Comparison of ENCODE assay signal across 8 cellular contexts in the genomic region with DNA sequence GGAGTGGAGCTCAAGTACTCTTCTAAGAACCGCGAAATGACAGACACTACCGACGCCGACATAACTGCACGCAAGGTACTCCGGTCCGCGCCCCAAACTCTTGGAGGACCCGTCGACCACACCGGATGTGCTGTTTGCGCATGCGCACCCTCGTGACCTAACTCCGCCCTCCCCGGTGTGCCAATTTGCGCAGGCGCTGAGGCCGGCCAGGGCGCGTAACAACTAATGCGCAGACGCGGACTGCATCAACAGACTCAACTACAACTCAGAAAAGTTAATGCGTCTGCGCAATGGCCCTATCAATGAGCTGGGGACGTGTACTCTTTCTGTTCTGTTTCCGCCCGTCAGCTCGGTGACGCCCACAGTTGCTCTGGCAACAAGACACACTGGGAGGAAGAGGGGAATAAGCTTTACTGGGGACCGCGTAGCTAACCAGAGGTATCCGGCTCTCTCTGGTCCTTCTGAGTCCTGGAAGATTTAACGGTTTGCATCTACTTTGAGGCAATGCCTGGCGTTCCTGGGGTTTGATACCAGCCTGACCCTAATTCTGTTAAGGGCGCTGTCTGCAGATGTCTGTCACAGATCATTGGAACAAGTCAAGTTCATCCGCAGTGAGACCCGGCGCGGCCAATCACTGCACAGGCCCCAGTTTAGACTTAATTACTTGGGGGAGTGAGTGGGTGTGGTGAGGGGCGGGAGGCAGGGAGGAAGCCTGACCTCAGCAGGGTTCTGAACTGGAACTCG. TPM values are rescaled to one million over a fixed set of nuclear protein-coding genes. Genes with fewer than 3 reads are reported as not detected.
DNase-seq lines count a peak whose midpoint lies in the region; ATAC-seq and TF ChIP-seq lines count a peak whose summit lies in the region.

A gene (minus strand): TSS at position 129 of the 744 bp plus-strand sequence. CDS start 67 bp downstream, at position 62.

- peak; percentile 99 for DNase-seq in NCI-H1694 treated with DMSO at 0.1 percent for 48 hours (lab: John Stamatoyannopoulos, UW)
- peak; percentile 98 to 99 (median 99) for DNase-seq in T-helper 17 cell
- DNase-seq in amygdala (lab: John Stamatoyannopoulos, UW): peak; percentile 81 to 99 (median 95)
- peak; percentile 98 for DNase-seq in left cardiac atrium
- peak; percentile 100 for DNase-seq in posterior vena cava (ENCODE audit: low spot score)
- DNase-seq in upper lobe of right lung: peak; percentile 99

- no peaks in the 10 kb centered on the region for H3K36me3 ChIP-seq in upper lobe of right lung

- H3K9me3 ChIP-seq in T-helper 17 cell (ENCODE audit: control insufficient read depth, low read length, poor library complexity, severe bottlenecking) (no peaks in the 10 kb centered on the region), upper lobe of right lung (no peaks in the 10 kb centered on the region)

- TF ChIP-seq POLR2A in GM15510 (IDR thresholded peaks at IDR 0.05; ENCODE audit: borderline replicate concordance, extremely low read depth, insufficient read length): peak; percentile 92

- peak within 1 kb of the TSS; percentile 98 for H3K27ac Mint-ChIP-seq in T-helper 17 cell

- H3K4me3 Mint-ChIP-seq in T-helper 17 cell: peak within 1 kb of the TSS; percentile 94

- H3K36me3 Mint-ChIP-seq in T-helper 17 cell (ENCODE audit: low read depth): peaks cover 4% of the 10 kb centered on the region

- intact Hi-C loops in left cardiac atrium (cut with DNase I) (no loop called here), posterior vena cava (cut with DNase I) (no loop called here), upper lobe of right lung (cut with DNase I) (no loop called here)

- peaks cover 47% of the 10 kb centered on the region for H3K4me1 Mint-ChIP-seq in T-helper 17 cell

- H3K4me1 ChIP-seq in upper lobe of right lung: peaks cover 30% of the 10 kb centered on the region

- peak within 1 kb of the TSS; percentile 72 for H3K4me3 ChIP-seq in upper lobe of right lung

- TF ChIP-seq CTCF in upper lobe of right lung (IDR thresholded peaks at IDR 0.05): no peak

- peak within 1 kb of the TSS; percentile 99 for H3K27ac ChIP-seq in upper lobe of right lung

- no peaks in the 10 kb centered on the region for H3K27me3 ChIP-seq in upper lobe of right lung

- ATAC-seq in HG02885 (IDR thresholded peaks at IDR 0.05; ENCODE audit: poor library complexity, unreplicated experiment): peak; percentile 93
- ATAC-seq in T-helper 17 cell: peak; percentile 92
- peak; percentile 99 for ATAC-seq in left cardiac atrium
- peak; percentile 98 for ATAC-seq in upper lobe of right lung

- no peaks in the 10 kb centered on the region for H3K27me3 Mint-ChIP-seq in T-helper 17 cell

RNA-seq across cellular contexts. Expression of the gene that starts here (rescaled TPM):
- total RNA-seq in T-helper 17 cell (10 to 100 TPM; 95.4 to 96.0 TPM), left cardiac atrium (100 to 1,000 TPM; 150 to 165 TPM), posterior vena cava (100 to 1,000 TPM; 160 to 182 TPM), upper lobe of right lung (184 TPM)

Comparison
In these comparisons a context has a peak if more than half of its experiments do, and no peak if none do; other contexts are left out.
1. Peak in every context shown above with its lines: DNase-seq, ATAC-seq, H3K4me3 ChIP-seq and H3K27ac ChIP-seq.